In genomic region chr5:65926276-65926761, GRCh38 we compare ENCODE assay signal across 1 cellular context.
TF ChIP-seq lines count a peak whose summit lies in the region.

Gene ERBIN (plus strand): TSS chr5:65926575. CDS start chr5:65992719, 66,144 bp downstream.

TF ChIP-seq in HepG2, 621 proteins besides CTCF, POLR2A, EP300 and RAD21 (continued from another document and continues in another):
- TF ChIP-seq ZBTB2 (CRISPR knock-in tag; IDR thresholded peaks at IDR 0.05; ENCODE audit: low read depth), result peak; percentile 83
- TF ChIP-seq ETV5 (CRISPR knock-in tag; IDR thresholded peaks at IDR 0.05; ENCODE audit: borderline replicate concordance), result peak; percentile 55
- TF ChIP-seq FOXA3 (CRISPR knock-in tag; IDR thresholded peaks at IDR 0.05), result peak; percentile 15; the same call in 1 of the 2 replicates
- no peak for TF ChIP-seq ETV6 (CRISPR knock-in tag; conservative IDR thresholded peaks at IDR 0.05)
- TF ChIP-seq ZNF276 (CRISPR knock-in tag; IDR thresholded peaks at IDR 0.05; ENCODE audit: low read depth), result no peak
- 0 out of 2 replicates have a peak, but pooled peaks have one; percentile 39 for TF ChIP-seq PLSCR1 (CRISPR knock-in tag; IDR thresholded peaks at IDR 0.05; ENCODE audit: borderline replicate concordance)
- no peak for TF ChIP-seq BRD4 (CRISPR knock-in tag; IDR thresholded peaks at IDR 0.05)
- no peak for TF ChIP-seq HIVEP1 (CRISPR knock-in tag; IDR thresholded peaks at IDR 0.05)
- 0 out of 2 replicates have a peak, but pooled peaks have one; percentile 16 for TF ChIP-seq THRA (CRISPR knock-in tag; IDR thresholded peaks at IDR 0.05; ENCODE audit: borderline replicate concordance)
- TF ChIP-seq POLR2G (IDR thresholded peaks at IDR 0.05; ENCODE audit: low read depth, low read length), result peak; percentile 32; the same call in 1 of the 2 replicates
- TF ChIP-seq ZNF501 (CRISPR knock-in tag; IDR thresholded peaks at IDR 0.05), result peak; percentile 56; the same call in 1 of the 2 replicates
- TF ChIP-seq ELF3 (CRISPR knock-in tag; IDR thresholded peaks at IDR 0.05), result peak; percentile 66
- no peak for TF ChIP-seq STAT6 (CRISPR knock-in tag; IDR thresholded peaks at IDR 0.05; ENCODE audit: borderline replicate concordance)
- no peak for TF ChIP-seq ZBTB49 (CRISPR knock-in tag; IDR thresholded peaks at IDR 0.05; ENCODE audit: borderline replicate concordance)
- TF ChIP-seq ZNF777 (CRISPR knock-in tag; IDR thresholded peaks at IDR 0.05), result peak; percentile 91; the same call in 1 of the 2 replicates
- peak; percentile 11 for TF ChIP-seq SRSF1 (optimal IDR thresholded peaks at IDR 0.05; ENCODE audit: low read depth, low read length)
- no peak for TF ChIP-seq SMAD9 (CRISPR knock-in tag; IDR thresholded peaks at IDR 0.05)
- TF ChIP-seq NR2F2 (IDR thresholded peaks at IDR 0.05; ENCODE audit: borderline replicate concordance, low read depth), result peak; percentile 25; the same call in 1 of the 2 replicates
- no peak for TF ChIP-seq ATF7 (IDR thresholded peaks at IDR 0.05)
- TF ChIP-seq ATF7 (CRISPR knock-in tag; IDR thresholded peaks at IDR 0.05), result no peak
- TF ChIP-seq ZNF329 (CRISPR knock-in tag; IDR thresholded peaks at IDR 0.05; ENCODE audit: low read depth), result peak; percentile 17; the same call in 1 of the 2 replicates
- no peak for TF ChIP-seq ZNF616 (CRISPR knock-in tag; IDR thresholded peaks at IDR 0.05; ENCODE audit: low read depth)
- TF ChIP-seq NBN (conservative IDR thresholded peaks at IDR 0.05), result no peak
- no peak for TF ChIP-seq ZFP36 (IDR thresholded peaks at IDR 0.05; ENCODE audit: borderline replicate concordance, low read depth, low read length, partially characterized antibody)
- TF ChIP-seq ZNF746 (CRISPR knock-in tag; IDR thresholded peaks at IDR 0.05), result no peak
- TF ChIP-seq KLF6 (CRISPR knock-in tag; IDR thresholded peaks at IDR 0.05), result 0 out of 2 replicates have a peak, but pooled peaks have one; percentile 4
- TF ChIP-seq ZNF639 (CRISPR knock-in tag; conservative IDR thresholded peaks at IDR 0.05), result peak; percentile 92
- no peak for TF ChIP-seq JUND (CRISPR knock-in tag; IDR thresholded peaks at IDR 0.05)
- TF ChIP-seq HMGXB4 (CRISPR knock-in tag; IDR thresholded peaks at IDR 0.05; ENCODE audit: borderline replicate concordance in 1 of 2, low read depth in 1 of 2), result peak; percentile 16 to 52; a peak in 2 of 4 replicates
- no peak for TF ChIP-seq ATF4 (CRISPR knock-in tag; IDR thresholded peaks at IDR 0.05)
- TF ChIP-seq ZNF33A (CRISPR knock-in tag; IDR thresholded peaks at IDR 0.05; ENCODE audit: borderline replicate concordance), result no peak
- peak; percentile 84 for TF ChIP-seq PRPF4 (IDR thresholded peaks at IDR 0.05; ENCODE audit: low read depth, low read length, poor library complexity, severe bottlenecking)
- TF ChIP-seq KDM5A (IDR thresholded peaks at IDR 0.05; ENCODE audit: borderline replicate concordance, low read length), result peak; percentile 41; the same call in 1 of the 2 replicates
- TF ChIP-seq TFE3 (CRISPR knock-in tag; IDR thresholded peaks at IDR 0.05), result peak; percentile 52; the same call in 1 of the 2 replicates
- TF ChIP-seq ZNF547 (CRISPR knock-in tag; IDR thresholded peaks at IDR 0.05), result peak; percentile 10; the same call in 1 of the 2 replicates
- TF ChIP-seq IKZF1 (IDR thresholded peaks at IDR 0.05), result no peak
- TF ChIP-seq ASH2L (IDR thresholded peaks at IDR 0.05; ENCODE audit: insufficient read length, low read depth, low read length), result peak; percentile 83
- TF ChIP-seq ZNF143 (CRISPR knock-in tag; IDR thresholded peaks at IDR 0.05), result 0 out of 2 replicates have a peak, but pooled peaks have one; percentile 2
- peak; percentile 91 for TF ChIP-seq ZNF281 (CRISPR knock-in tag; IDR thresholded peaks at IDR 0.05; ENCODE audit: borderline replicate concordance)
